Comparison of ENCODE assay signal across 13 cellular contexts in the genomic region with DNA sequence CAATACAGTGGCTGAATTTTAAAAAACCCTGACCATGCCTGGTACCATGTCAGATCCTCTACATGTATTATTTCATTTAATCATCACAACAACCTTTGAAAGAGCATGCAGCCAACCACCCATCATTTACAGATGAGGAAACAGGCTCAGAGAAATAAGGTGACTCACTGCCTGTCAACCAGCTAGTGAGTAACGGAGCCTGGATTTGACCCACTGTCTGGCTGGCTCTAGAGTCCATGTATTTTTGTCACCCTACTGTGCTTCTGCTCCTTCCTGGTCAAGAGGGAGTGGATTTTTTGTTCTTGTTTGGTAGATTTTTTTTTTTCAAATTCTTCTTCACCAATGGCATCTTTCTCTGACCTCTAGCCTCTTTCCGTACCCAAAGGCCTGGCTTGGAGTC.
A peak's percentile ranks its signal among the peaks of the same experiment; 100 is the strongest.
DNase-seq lines count a peak whose midpoint lies in the region; FAIRE-seq and TF ChIP-seq lines count a peak whose summit lies in the region.
"Had no signal": no experiment of that assay in that cellular context is flagged by ENCODE, and none has a peak within 500 bp of the region (broad histone marks: within the 10 kb centered on the region; RNA-seq: fewer than 3 reads in every experiment).

No MANE protein-coding gene starts in this region.

- no peaks in the 10 kb centered on the region for H3K9me1 ChIP-seq in endothelial cell of umbilical vein (replicated peaks; ENCODE audit: control insufficient read depth, extremely low read depth, insufficient read depth, low read length)

- no peaks in the 10 kb centered on the region for H4K20me1 ChIP-seq in BLaER1 treated with 17β-estradiol and CSF1 and Interleukin-3, amounts not matched to agents 10 nM and 100 nM
- H4K20me1 ChIP-seq in endothelial cell of umbilical vein (replicated peaks; ENCODE audit: control insufficient read depth, extremely low read depth, insufficient read depth, low read length): no peaks in the 10 kb centered on the region

- H3K36me3 ChIP-seq in BLaER1 treated with 17β-estradiol and CSF1 and Interleukin-3, amounts not matched to agents 10 nM and 100 nM: peaks cover 0 to 29% (median 16%) of the 10 kb centered on the region in 11 experiments; a peak in 18 of 22 replicates
- H3K36me3 ChIP-seq in endothelial cell of umbilical vein (ENCODE audit: control insufficient read depth in 2 of 2, extremely low read depth in 1 of 2, insufficient read depth in 2 of 2, low read length in 2 of 2) (no peaks in the 10 kb centered on the region), mesodermal cell (ENCODE audit: control insufficient read depth, insufficient read depth, low read length) (peaks cover 54% of the 10 kb centered on the region), H7 (replicated peaks; ENCODE audit: control insufficient read depth, insufficient read depth, low read length) (no peaks in the 10 kb centered on the region)

- H3K4me3 ChIP-seq in BLaER1 treated with 17β-estradiol and CSF1 and Interleukin-3, amounts not matched to agents 10 nM and 100 nM: no peak overlapping the region
- no peak overlapping the region for H3K4me3 ChIP-seq in endothelial cell of umbilical vein (replicated peaks in 1 of 3; ENCODE audit: insufficient read depth in 1 of 3, low read depth in 1 of 3, low read length in 3 of 3)
- H3K4me3 ChIP-seq in mesodermal cell (ENCODE audit: extremely low read depth, insufficient read depth, low read length, poor library complexity, severe bottlenecking): no peak overlapping the region
- no peak overlapping the region for H3K4me3 ChIP-seq in H7 (ENCODE audit: insufficient read depth, low read depth, low read length)

- H3K27ac ChIP-seq in BLaER1 treated with 17β-estradiol and CSF1 and Interleukin-3, amounts not matched to agents 10 nM and 100 nM: no peak overlapping the region
- H3K27ac ChIP-seq in endothelial cell of umbilical vein (ENCODE audit: insufficient read depth, low read depth, low read length) (peak overlapping the region; percentile 23), mesodermal cell (ENCODE audit: low read depth, low read length, severe bottlenecking) (peak overlapping the region; percentile 77)

- CTCF ChIA-PET in endothelial cell of umbilical vein (lab: Charles Lee): interaction anchor here (0.7 to 3.5 kb wide), 9 partner anchors 9 to 1001 kb away, joined by 3 to 61 read pairs (median 4); no protein-coding TSS in a partner anchor
- CTCF ChIA-PET in activated naive CD4-positive, alpha-beta T cell treated with anti-CD3 and anti-CD28 coated beads, Interleukin-2, amount 10 ng/mL, durations not matched to agents 7 days and 5 days (lab: Charles Lee): interaction anchor here (1.3 to 3.4 kb wide), 3 partner anchors 10 to 273 kb away, joined by 3 to 40 read pairs (median 4); no protein-coding TSS in a partner anchor

- peaks cover 17 to 28% (median 25%) of the 10 kb centered on the region in 11 experiments for H3K9me3 ChIP-seq in BLaER1 treated with 17β-estradiol and CSF1 and Interleukin-3, amounts not matched to agents 10 nM and 100 nM (replicated peaks in 1 of 11)
- H3K9me3 ChIP-seq in endothelial cell of umbilical vein (replicated peaks; ENCODE audit: control insufficient read depth, insufficient read depth, low read length) (no peaks in the 10 kb centered on the region), mesodermal cell (ENCODE audit: control insufficient read depth, low read length) (peaks cover 16% of the 10 kb centered on the region)

- peak overlapping the region in 6 of 11 experiments; percentile 1 to 37 (median 18); a peak in 5 of 22 replicates for H3K4me2 ChIP-seq in BLaER1 treated with 17β-estradiol and CSF1 and Interleukin-3, amounts not matched to agents 10 nM and 100 nM
- no peak overlapping the region for H3K4me2 ChIP-seq in endothelial cell of umbilical vein (ENCODE audit: insufficient read depth, low read length)

- no peaks in the 10 kb centered on the region for H3K36me3 Mint-ChIP-seq in activated naive CD4-positive, alpha-beta T cell treated with anti-CD3 and anti-CD28 coated beads, Interleukin-2, amount 10 ng/mL, durations not matched to agents 7 days and 5 days
- no peaks in the 10 kb centered on the region for H3K36me3 Mint-ChIP-seq in activated T-helper 1 cell treated with anti-CD3 and anti-CD28 coated beads, Interleukin-12 subunit alpha, Interleukin-12 subunit beta, Interleukin-2, Interleukin-4 antibody, amounts not matched to agents 30 ng/mL and 10 ng/mL and 1 ng/mL, durations not matched to agents 14 hours and 24 hours and 36 hours (ENCODE audit: low read depth)

- dilution Hi-C loops in endothelial cell of umbilical vein (cut with MboI; ENCODE audit: extremely low pct_ligation_motif_present, low sequenced_read_pairs): no loop called here

- BruUV-seq in endothelial cell of umbilical vein (replicated peaks; lab: Mats Ljungman, UMichigan): no TSS peak

- no peak for TF ChIP-seq POLR2A in endothelial cell of umbilical vein (IDR thresholded peaks at IDR 0.05; ENCODE audit: low read depth, low read length)

- no peak overlapping the region for H2AFZ ChIP-seq in endothelial cell of umbilical vein (ENCODE audit: low read depth, low read length)

- peaks cover 7% of the 10 kb centered on the region for H3K9me3 Mint-ChIP-seq in activated naive CD4-positive, alpha-beta T cell treated with anti-CD3 and anti-CD28 coated beads, Interleukin-2, amount 10 ng/mL, durations not matched to agents 7 days and 5 days
- peaks cover 17% of the 10 kb centered on the region for H3K9me3 Mint-ChIP-seq in activated T-helper 1 cell treated with anti-CD3 and anti-CD28 coated beads, Interleukin-12 subunit alpha, Interleukin-12 subunit beta, Interleukin-2, Interleukin-4 antibody, amounts not matched to agents 30 ng/mL and 10 ng/mL and 1 ng/mL, durations not matched to agents 14 hours and 24 hours and 36 hours

- H3K27ac Mint-ChIP-seq in activated naive CD4-positive, alpha-beta T cell treated with anti-CD3 and anti-CD28 coated beads, Interleukin-2, amount 10 ng/mL, durations not matched to agents 7 days and 5 days: no peak overlapping the region
- H3K27ac Mint-ChIP-seq in activated T-helper 1 cell treated with anti-CD3 and anti-CD28 coated beads, Interleukin-12 subunit alpha, Interleukin-12 subunit beta, Interleukin-2, Interleukin-4 antibody, amounts not matched to agents 30 ng/mL and 10 ng/mL and 1 ng/mL, durations not matched to agents 14 hours and 24 hours and 36 hours: no peak overlapping the region
- H3K27ac Mint-ChIP-seq: activated T-cell treated with anti-CD3 and anti-CD28 coated beads, Interleukin-2, amount 50 U/mL, for 24 hours; CD14-positive monocyte had no signal

- no peak overlapping the region for H3K9ac ChIP-seq in BLaER1 treated with 17β-estradiol and CSF1 and Interleukin-3, amounts not matched to agents 10 nM and 100 nM
- H3K9ac ChIP-seq in endothelial cell of umbilical vein (replicated peaks; ENCODE audit: extremely low read depth, insufficient read depth, low read length): no peak overlapping the region

- H3K4me1 Mint-ChIP-seq in activated naive CD4-positive, alpha-beta T cell treated with anti-CD3 and anti-CD28 coated beads, Interleukin-2, amount 10 ng/mL, durations not matched to agents 7 days and 5 days: no peaks in the 10 kb centered on the region
- no peaks in the 10 kb centered on the region for H3K4me1 Mint-ChIP-seq in activated T-helper 1 cell treated with anti-CD3 and anti-CD28 coated beads, Interleukin-12 subunit alpha, Interleukin-12 subunit beta, Interleukin-2, Interleukin-4 antibody, amounts not matched to agents 30 ng/mL and 10 ng/mL and 1 ng/mL, durations not matched to agents 14 hours and 24 hours and 36 hours (ENCODE audit: low read depth)

- no peak overlapping the region for H3K4me3 Mint-ChIP-seq in activated naive CD4-positive, alpha-beta T cell treated with anti-CD3 and anti-CD28 coated beads, Interleukin-2, amount 10 ng/mL, durations not matched to agents 7 days and 5 days
- no peak overlapping the region for H3K4me3 Mint-ChIP-seq in activated T-helper 1 cell treated with anti-CD3 and anti-CD28 coated beads, Interleukin-12 subunit alpha, Interleukin-12 subunit beta, Interleukin-2, Interleukin-4 antibody, amounts not matched to agents 30 ng/mL and 10 ng/mL and 1 ng/mL, durations not matched to agents 14 hours and 24 hours and 36 hours
- H3K4me3 Mint-ChIP-seq: activated T-cell treated with anti-CD3 and anti-CD28 coated beads, Interleukin-2, amount 50 U/mL, for 24 hours; CD14-positive monocyte had no signal

- DNase-seq in MV-4-11 (lab: John Stamatoyannopoulos, UW): peak; percentile 9
- peak; percentile 43 for DNase-seq in endothelial cell of umbilical vein (ENCODE audit: low read depth, low spot score)
- no peak for DNase-seq in activated naive CD4-positive, alpha-beta T cell treated with anti-CD3 and anti-CD28 coated beads, Interleukin-2, amount 10 ng/mL, durations not matched to agents 7 days and 5 days
- DNase-seq in H7: no peak
- no peak for DNase-seq in activated T-helper 1 cell treated with anti-CD3 and anti-CD28 coated beads, Interleukin-12 subunit alpha, Interleukin-12 subunit beta, Interleukin-2, Interleukin-4 antibody, amounts not matched to agents 30 ng/mL and 10 ng/mL and 1 ng/mL, durations not matched to agents 14 hours and 24 hours and 36 hours (ENCODE audit: low spot score)
- DNase-seq in stimulated activated CD4-positive, alpha-beta T cell treated with anti-CD3 and anti-CD28 coated beads, Interleukin-4, amount 100 ng/mL, for 4 hours: no peak
- DNase-seq: activated T-cell treated with anti-CD3 and anti-CD28 coated beads, Interleukin-2, amount 50 U/mL, for 24 hours; erythroblast; GDM1; NCI-H69 had no signal

- FAIRE-seq in endothelial cell of umbilical vein (lab: Jason Lieb, UNC): peak; percentile 75

- H3K79me2 ChIP-seq in endothelial cell of umbilical vein (ENCODE audit: control insufficient read depth, insufficient read depth, low read length): no peaks in the 10 kb centered on the region

- H3K27me3 Mint-ChIP-seq in activated naive CD4-positive, alpha-beta T cell treated with anti-CD3 and anti-CD28 coated beads, Interleukin-2, amount 10 ng/mL, durations not matched to agents 7 days and 5 days: peaks cover 11% of the 10 kb centered on the region
- H3K27me3 Mint-ChIP-seq in activated T-helper 1 cell treated with anti-CD3 and anti-CD28 coated beads, Interleukin-12 subunit alpha, Interleukin-12 subunit beta, Interleukin-2, Interleukin-4 antibody, amounts not matched to agents 30 ng/mL and 10 ng/mL and 1 ng/mL, durations not matched to agents 14 hours and 24 hours and 36 hours (ENCODE audit: insufficient read depth): peaks cover 3% of the 10 kb centered on the region
- H3K27me3 Mint-ChIP-seq: activated T-cell treated with anti-CD3 and anti-CD28 coated beads, Interleukin-2, amount 50 U/mL, for 24 hours had no signal

- H3K27me3 ChIP-seq in BLaER1 treated with 17β-estradiol and CSF1 and Interleukin-3, amounts not matched to agents 10 nM and 100 nM: no peaks in the 10 kb centered on the region
- H3K27me3 ChIP-seq in endothelial cell of umbilical vein (ENCODE audit: control insufficient read depth in 2 of 2, insufficient read depth in 2 of 2, low read length in 2 of 2) (no peaks in the 10 kb centered on the region), H7 (ENCODE audit: control insufficient read depth, insufficient read depth, low read length) (no peaks in the 10 kb centered on the region)

- POLR2A ChIA-PET in endothelial cell of umbilical vein (lab: Charles Lee): no interaction called here

- peaks cover 0 to 18% (median 14%) of the 10 kb centered on the region in 10 experiments; a peak in 13 of 20 replicates for H3K4me1 ChIP-seq in BLaER1 treated with 17β-estradiol and CSF1 and Interleukin-3, amounts not matched to agents 10 nM and 100 nM
- H3K4me1 ChIP-seq in endothelial cell of umbilical vein (ENCODE audit: control insufficient read depth, extremely low read depth, insufficient read depth, low read length) (peaks cover 11% of the 10 kb centered on the region), mesodermal cell (ENCODE audit: control insufficient read depth, insufficient read depth, low read length, poor library complexity, severe bottlenecking) (peaks cover 11% of the 10 kb centered on the region)

- no peak for TF ChIP-seq CTCF in endothelial cell of umbilical vein (IDR thresholded peaks at IDR 0.05; ENCODE audit: extremely low read depth in 1 of 2, insufficient read depth in 1 of 2, low read depth in 1 of 2, low read length in 2 of 2)

- intact Hi-C loops in endothelial cell of umbilical vein (cut with micrococcal nuclease): loop anchor here (2.0 to 10.0 kb wide), 2 partner anchors 19 to 351 kb away; a partner anchor contains a TSS
- intact Hi-C loops in activated T-helper 1 cell treated with anti-CD3 and anti-CD28 coated beads, Interleukin-12 subunit alpha, Interleukin-12 subunit beta, Interleukin-2, Interleukin-4 antibody, amounts not matched to agents 30 ng/mL and 10 ng/mL and 1 ng/mL, durations not matched to agents 14 hours and 24 hours and 36 hours (cut with micrococcal nuclease): loop anchor here (2.0 kb wide), 1 partner anchor 19 kb away; no protein-coding TSS in a partner anchor

- WGBS in mesodermal cell (ENCODE audit: insufficient coverage in 2 of 2), 2 experiments: 100% methylated on average over 2 of the region's 2 CpGs

Comparison
In these comparisons a context has a peak if more than half of its experiments do, and no peak if none do; other contexts are left out.
1. H3K27ac ChIP-seq: peak in endothelial cell of umbilical vein (single experiment) and mesodermal cell (single experiment); none in BLaER1 treated with 17β-estradiol and CSF1 and Interleukin-3, amounts not matched to agents 10 nM and 100 nM (0 of 11).
2. DNase-seq: peak in MV-4-11 (single experiment) and endothelial cell of umbilical vein (single experiment); none in activated naive CD4-positive, alpha-beta T cell treated with anti-CD3 and anti-CD28 coated beads, Interleukin-2, amount 10 ng/mL, durations not matched to agents 7 days and 5 days (single experiment), H7 (single experiment), activated T-helper 1 cell treated with anti-CD3 and anti-CD28 coated beads, Interleukin-12 subunit alpha, Interleukin-12 subunit beta, Interleukin-2, Interleukin-4 antibody, amounts not matched to agents 30 ng/mL and 10 ng/mL and 1 ng/mL, durations not matched to agents 14 hours and 24 hours and 36 hours (single experiment) and stimulated activated CD4-positive, alpha-beta T cell treated with anti-CD3 and anti-CD28 coated beads, Interleukin-4, amount 100 ng/mL, for 4 hours (0 of 2).